Comparison of ENCODE assay signal across 3 cellular contexts in the genomic region with DNA sequence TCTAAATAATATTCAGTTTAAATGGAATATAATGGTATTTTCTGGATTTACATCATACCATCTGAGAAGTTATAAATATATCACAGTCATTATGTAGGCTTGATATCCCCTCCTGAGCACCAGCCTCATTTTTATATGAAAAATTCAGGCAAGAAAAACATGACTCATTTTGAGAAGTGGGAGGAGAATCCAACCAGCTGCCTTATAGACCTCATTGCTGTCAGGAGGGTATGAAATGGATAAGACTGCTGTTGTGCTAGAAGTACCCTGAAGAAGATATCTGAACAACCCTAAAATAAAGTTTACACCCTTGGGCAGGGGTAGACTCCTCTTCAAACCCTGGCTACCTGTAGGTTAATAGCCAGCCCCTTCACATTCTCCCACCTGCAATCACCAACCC.
TF ChIP-seq lines count a peak whose summit lies in the region.

No MANE protein-coding gene starts in this region.

TF ChIP-seq in SK-N-SH, 30 proteins besides CTCF, POLR2A, EP300 and RAD21 (continues in another document):
- TF ChIP-seq, protein P1, sequence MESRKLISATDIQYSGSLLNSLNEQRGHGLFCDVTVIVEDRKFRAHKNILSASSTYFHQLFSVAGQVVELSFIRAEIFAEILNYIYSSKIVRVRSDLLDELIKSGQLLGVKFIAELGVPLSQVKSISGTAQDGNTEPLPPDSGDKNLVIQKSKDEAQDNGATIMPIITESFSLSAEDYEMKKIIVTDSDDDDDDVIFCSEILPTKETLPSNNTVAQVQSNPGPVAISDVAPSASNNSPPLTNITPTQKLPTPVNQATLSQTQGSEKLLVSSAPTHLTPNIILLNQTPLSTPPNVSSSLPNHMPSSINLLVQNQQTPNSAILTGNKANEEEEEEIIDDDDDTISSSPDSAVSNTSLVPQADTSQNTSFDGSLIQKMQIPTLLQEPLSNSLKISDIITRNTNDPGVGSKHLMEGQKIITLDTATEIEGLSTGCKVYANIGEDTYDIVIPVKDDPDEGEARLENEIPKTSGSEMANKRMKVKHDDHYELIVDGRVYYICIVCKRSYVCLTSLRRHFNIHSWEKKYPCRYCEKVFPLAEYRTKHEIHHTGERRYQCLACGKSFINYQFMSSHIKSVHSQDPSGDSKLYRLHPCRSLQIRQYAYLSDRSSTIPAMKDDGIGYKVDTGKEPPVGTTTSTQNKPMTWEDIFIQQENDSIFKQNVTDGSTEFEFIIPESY (IDR thresholded peaks at IDR 0.05; ENCODE audit: borderline replicate concordance, low read depth): no peak
- TF ChIP-seq RXRA (IDR thresholded peaks at IDR 0.05; ENCODE audit: borderline replicate concordance, low read depth) (no peak), TAF1 (IDR thresholded peaks at IDR 0.05; ENCODE audit: borderline replicate concordance, low read depth, low read length) (no peak), GABPA (IDR thresholded peaks at IDR 0.05; ENCODE audit: low read depth) (no peak), FOSL2 (IDR thresholded peaks at IDR 0.05; ENCODE audit: borderline replicate concordance, low read depth) (no peak), EZH2phosphoT487 (IDR thresholded peaks at IDR 0.05; ENCODE audit: borderline replicate concordance, low read depth) (no peak), FOXJ3 (CRISPR knock-in tag; IDR thresholded peaks at IDR 0.05) (no peak), POLR2AphosphoS5 (IDR thresholded peaks at IDR 0.05; ENCODE audit: low read depth, low read length) (no peak), YY1 (IDR thresholded peaks at IDR 0.05; ENCODE audit: low read depth) (no peak), RCOR1 (IDR thresholded peaks at IDR 0.05; ENCODE audit: low read length) (no peak)
- TF ChIP-seq, protein P2, sequence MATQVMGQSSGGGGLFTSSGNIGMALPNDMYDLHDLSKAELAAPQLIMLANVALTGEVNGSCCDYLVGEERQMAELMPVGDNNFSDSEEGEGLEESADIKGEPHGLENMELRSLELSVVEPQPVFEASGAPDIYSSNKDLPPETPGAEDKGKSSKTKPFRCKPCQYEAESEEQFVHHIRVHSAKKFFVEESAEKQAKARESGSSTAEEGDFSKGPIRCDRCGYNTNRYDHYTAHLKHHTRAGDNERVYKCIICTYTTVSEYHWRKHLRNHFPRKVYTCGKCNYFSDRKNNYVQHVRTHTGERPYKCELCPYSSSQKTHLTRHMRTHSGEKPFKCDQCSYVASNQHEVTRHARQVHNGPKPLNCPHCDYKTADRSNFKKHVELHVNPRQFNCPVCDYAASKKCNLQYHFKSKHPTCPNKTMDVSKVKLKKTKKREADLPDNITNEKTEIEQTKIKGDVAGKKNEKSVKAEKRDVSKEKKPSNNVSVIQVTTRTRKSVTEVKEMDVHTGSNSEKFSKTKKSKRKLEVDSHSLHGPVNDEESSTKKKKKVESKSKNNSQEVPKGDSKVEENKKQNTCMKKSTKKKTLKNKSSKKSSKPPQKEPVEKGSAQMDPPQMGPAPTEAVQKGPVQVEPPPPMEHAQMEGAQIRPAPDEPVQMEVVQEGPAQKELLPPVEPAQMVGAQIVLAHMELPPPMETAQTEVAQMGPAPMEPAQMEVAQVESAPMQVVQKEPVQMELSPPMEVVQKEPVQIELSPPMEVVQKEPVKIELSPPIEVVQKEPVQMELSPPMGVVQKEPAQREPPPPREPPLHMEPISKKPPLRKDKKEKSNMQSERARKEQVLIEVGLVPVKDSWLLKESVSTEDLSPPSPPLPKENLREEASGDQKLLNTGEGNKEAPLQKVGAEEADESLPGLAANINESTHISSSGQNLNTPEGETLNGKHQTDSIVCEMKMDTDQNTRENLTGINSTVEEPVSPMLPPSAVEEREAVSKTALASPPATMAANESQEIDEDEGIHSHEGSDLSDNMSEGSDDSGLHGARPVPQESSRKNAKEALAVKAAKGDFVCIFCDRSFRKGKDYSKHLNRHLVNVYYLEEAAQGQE (IDR thresholded peaks at IDR 0.05; ENCODE audit: low read depth, low read length): no peak
- TF ChIP-seq, protein P3, sequence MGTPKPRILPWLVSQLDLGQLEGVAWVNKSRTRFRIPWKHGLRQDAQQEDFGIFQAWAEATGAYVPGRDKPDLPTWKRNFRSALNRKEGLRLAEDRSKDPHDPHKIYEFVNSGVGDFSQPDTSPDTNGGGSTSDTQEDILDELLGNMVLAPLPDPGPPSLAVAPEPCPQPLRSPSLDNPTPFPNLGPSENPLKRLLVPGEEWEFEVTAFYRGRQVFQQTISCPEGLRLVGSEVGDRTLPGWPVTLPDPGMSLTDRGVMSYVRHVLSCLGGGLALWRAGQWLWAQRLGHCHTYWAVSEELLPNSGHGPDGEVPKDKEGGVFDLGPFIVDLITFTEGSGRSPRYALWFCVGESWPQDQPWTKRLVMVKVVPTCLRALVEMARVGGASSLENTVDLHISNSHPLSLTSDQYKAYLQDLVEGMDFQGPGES (IDR thresholded peaks at IDR 0.05; ENCODE audit: low read depth, low read length): no peak

TF ChIP-seq in SK-N-SH treated with all-trans-retinoic acid at 6 μM for 48 hours, 23 proteins besides CTCF, POLR2A, EP300 and RAD21:
- no peak for TF ChIP-seq ISL1 (CRISPR knock-in tag; IDR thresholded peaks at IDR 0.05)
- no peak for TF ChIP-seq SNAI2 (CRISPR knock-in tag; IDR thresholded peaks at IDR 0.05)
- no peak for TF ChIP-seq GLIS3 (CRISPR knock-in tag; IDR thresholded peaks at IDR 0.05)
- no peak for TF ChIP-seq ZNF70 (CRISPR knock-in tag; IDR thresholded peaks at IDR 0.05)
- TF ChIP-seq, protein P4, sequence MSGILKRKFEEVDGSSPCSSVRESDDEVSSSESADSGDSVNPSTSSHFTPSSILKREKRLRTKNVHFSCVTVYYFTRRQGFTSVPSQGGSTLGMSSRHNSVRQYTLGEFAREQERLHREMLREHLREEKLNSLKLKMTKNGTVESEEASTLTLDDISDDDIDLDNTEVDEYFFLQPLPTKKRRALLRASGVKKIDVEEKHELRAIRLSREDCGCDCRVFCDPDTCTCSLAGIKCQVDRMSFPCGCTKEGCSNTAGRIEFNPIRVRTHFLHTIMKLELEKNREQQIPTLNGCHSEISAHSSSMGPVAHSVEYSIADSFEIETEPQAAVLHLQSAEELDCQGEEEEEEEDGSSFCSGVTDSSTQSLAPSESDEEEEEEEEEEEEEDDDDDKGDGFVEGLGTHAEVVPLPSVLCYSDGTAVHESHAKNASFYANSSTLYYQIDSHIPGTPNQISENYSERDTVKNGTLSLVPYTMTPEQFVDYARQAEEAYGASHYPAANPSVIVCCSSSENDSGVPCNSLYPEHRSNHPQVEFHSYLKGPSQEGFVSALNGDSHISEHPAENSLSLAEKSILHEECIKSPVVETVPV (CRISPR knock-in tag; IDR thresholded peaks at IDR 0.05): no peak
- TF ChIP-seq CSDC2 (CRISPR knock-in tag; IDR thresholded peaks at IDR 0.05): no peak
- TF ChIP-seq ZFP3 (CRISPR knock-in tag; IDR thresholded peaks at IDR 0.05): no peak

TF ChIP-seq in endothelial cell of umbilical vein, 7 proteins besides CTCF, POLR2A, EP300 and RAD21:
- TF ChIP-seq FOS (IDR thresholded peaks at IDR 0.05; ENCODE audit: borderline replicate concordance, insufficient read depth, low read length) (peak; percentile 19), POLR2AphosphoS5 (IDR thresholded peaks at IDR 0.05; ENCODE audit: insufficient read depth, low read depth, low read length) (no peak)
